In genomic region chr6:31865205-31866118, GRCh38 we compare ENCODE assay signal across 1 cellular context.
TF ChIP-seq lines count a peak whose summit lies in the region.

No MANE protein-coding gene starts in this region.

TF ChIP-seq in IMR-90, 13 proteins besides CTCF, POLR2A, EP300 and RAD21:
- TF ChIP-seq ELK1 (IDR thresholded peaks at IDR 0.05; ENCODE audit: borderline replicate concordance, low read depth, low read length) (no peak), RFX5 (IDR thresholded peaks at IDR 0.05; ENCODE audit: low read depth, low read length) (no peak), BHLHE40 (IDR thresholded peaks at IDR 0.05; ENCODE audit: low read depth, low read length) (no peak), FOS (IDR thresholded peaks at IDR 0.05; ENCODE audit: low read depth, low read length) (no peak), SMC3 (IDR thresholded peaks at IDR 0.05; ENCODE audit: low read depth, low read length) (no peak), MXI1 (IDR thresholded peaks at IDR 0.05; ENCODE audit: borderline replicate concordance, low read depth, low read length) (no peak), CHD1 (IDR thresholded peaks at IDR 0.05; ENCODE audit: low read depth, low read length) (no peak), CEBPB (IDR thresholded peaks at IDR 0.05; ENCODE audit: low read depth, low read length) (no peak), NFE2L2 (IDR thresholded peaks at IDR 0.05; ENCODE audit: low read depth, low read length) (no peak), RCOR1 (IDR thresholded peaks at IDR 0.05; ENCODE audit: insufficient replicate concordance, low read length) (no peak), MAFK (IDR thresholded peaks at IDR 0.05; ENCODE audit: low read depth, low read length) (no peak), MAZ (IDR thresholded peaks at IDR 0.05; ENCODE audit: borderline replicate concordance, low read depth, low read length) (no peak)
- TF ChIP-seq, protein P1, sequence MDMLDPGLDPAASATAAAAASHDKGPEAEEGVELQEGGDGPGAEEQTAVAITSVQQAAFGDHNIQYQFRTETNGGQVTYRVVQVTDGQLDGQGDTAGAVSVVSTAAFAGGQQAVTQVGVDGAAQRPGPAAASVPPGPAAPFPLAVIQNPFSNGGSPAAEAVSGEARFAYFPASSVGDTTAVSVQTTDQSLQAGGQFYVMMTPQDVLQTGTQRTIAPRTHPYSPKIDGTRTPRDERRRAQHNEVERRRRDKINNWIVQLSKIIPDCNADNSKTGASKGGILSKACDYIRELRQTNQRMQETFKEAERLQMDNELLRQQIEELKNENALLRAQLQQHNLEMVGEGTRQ (IDR thresholded peaks at IDR 0.05; ENCODE audit: low read depth, low read length): no peak
